9 cellular contexts compared by ENCODE assay signal in the genomic region with DNA sequence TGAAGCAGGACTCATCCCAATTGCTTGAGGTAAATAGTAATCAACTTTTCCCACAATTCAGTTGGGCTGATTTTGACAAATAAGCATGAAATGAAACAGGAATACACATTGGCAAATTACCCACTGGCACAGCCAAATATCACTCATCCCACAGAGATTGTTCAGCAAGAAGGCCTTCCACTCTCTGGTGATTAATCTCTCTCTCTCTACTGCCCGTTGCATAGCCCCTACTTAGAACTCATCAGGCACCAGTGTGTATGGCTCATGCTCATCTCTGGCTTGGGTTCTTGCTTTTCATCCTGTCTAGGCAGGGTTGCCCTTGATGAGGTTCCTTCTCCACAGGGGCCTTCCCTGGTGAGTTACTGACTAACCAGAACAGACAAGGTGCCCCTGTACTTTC. TPM values are rescaled to one million over a fixed set of nuclear protein-coding genes. Genes with fewer than 3 reads are reported as not detected.
DNase-seq lines count a peak whose midpoint lies in the region; ATAC-seq and TF ChIP-seq lines count a peak whose summit lies in the region.
"Had no signal": no experiment of that assay in that cellular context is flagged by ENCODE, and none has a peak within 500 bp of the region (broad histone marks: within the 10 kb centered on the region; RNA-seq: fewer than 3 reads in every experiment).

No MANE protein-coding gene starts in this region.

- peaks cover 45% of the 10 kb centered on the region for H3K36me3 ChIP-seq in BLaER1
- peaks cover 9% of the 10 kb centered on the region; the same call in 1 of the 2 replicates for H3K36me3 ChIP-seq in MM.1S (replicated peaks; ENCODE audit: insufficient read depth, low read length)
- H3K36me3 ChIP-seq in duodenal mucosa (ENCODE audit: control insufficient read depth in 1 of 2, insufficient read depth in 2 of 2, low read length in 2 of 2): peaks cover 18 to 33% of the 10 kb centered on the region in 2 donors
- peaks cover 5% of the 10 kb centered on the region for H3K36me3 ChIP-seq in neural cell (ENCODE audit: insufficient read depth, low read length)

- H3K9ac ChIP-seq in BLaER1 (peak overlapping the region; percentile 91), MM.1S (ENCODE audit: low read length) (peak overlapping the region; percentile 91; the same call in 1 of the 2 replicates), duodenal mucosa (ENCODE audit: low read depth in 1 of 2, low read length in 2 of 2) (peak overlapping the region; percentile 97 to 99), neural cell (ENCODE audit: low read length) (peak overlapping the region; percentile 98)

- peaks cover 7% of the 10 kb centered on the region; the same call in 1 of the 2 replicates for H3F3A ChIP-seq in MM.1S (ENCODE audit: insufficient read depth, low read length)
- H3F3A ChIP-seq in neural cell (ENCODE audit: insufficient read depth, low read length, poor library complexity, severe bottlenecking): peaks cover 4% of the 10 kb centered on the region

- H3K79me2 ChIP-seq in MM.1S (ENCODE audit: low read length) (peaks cover 48% of the 10 kb centered on the region), neural cell (replicated peaks; ENCODE audit: insufficient read depth, low read length) (peaks cover 55% of the 10 kb centered on the region)

- H4K20me1 ChIP-seq in BLaER1 (peaks cover 58% of the 10 kb centered on the region), MM.1S (ENCODE audit: insufficient read depth, low read length) (no peaks in the 10 kb centered on the region), neural cell (ENCODE audit: insufficient read depth) (no peaks in the 10 kb centered on the region)

- H3K4me1 ChIP-seq in BLaER1 (peaks cover 45% of the 10 kb centered on the region), MM.1S (ENCODE audit: low read length) (peaks cover 10% of the 10 kb centered on the region), duodenal mucosa (ENCODE audit: control insufficient read depth in 1 of 2, insufficient read depth in 2 of 2, low read length in 2 of 2) (peaks cover 16 to 22% of the 10 kb centered on the region in 2 donors)

- H3K27me3 ChIP-seq in BLaER1 (no peaks in the 10 kb centered on the region), MM.1S (replicated peaks; ENCODE audit: insufficient read depth, low read length) (no peaks in the 10 kb centered on the region), duodenal mucosa (ENCODE audit: control insufficient read depth in 1 of 2, insufficient read depth in 2 of 2, low read length in 2 of 2) (no peaks in the 10 kb centered on the region), neural cell (ENCODE audit: insufficient read depth, low read depth, low read length) (no peaks in the 10 kb centered on the region)

- H3K4me2 ChIP-seq in BLaER1 (peak overlapping the region; percentile 96), MM.1S (ENCODE audit: low read depth, low read length) (peak overlapping the region; percentile 95), neural cell (ENCODE audit: low read length) (peak overlapping the region; percentile 99)

- no peak for TF ChIP-seq EP300 in neural cell (conservative IDR thresholded peaks at IDR 0.05; ENCODE audit: poor library complexity, severe bottlenecking)

- TF ChIP-seq CTCF in MM.1S (IDR thresholded peaks at IDR 0.05; ENCODE audit: low read length) (no peak), neural cell (IDR thresholded peaks at IDR 0.05; ENCODE audit: poor library complexity, severe bottlenecking) (no peak)

- H3K4me3 ChIP-seq in BLaER1: peak overlapping the region; percentile 90
- peak overlapping the region; percentile 96 for H3K4me3 ChIP-seq in MM.1S (ENCODE audit: low read length)
- peak overlapping the region; percentile 96 to 100 for H3K4me3 ChIP-seq in duodenal mucosa (ENCODE audit: low read depth in 1 of 2, low read length in 2 of 2)
- peak overlapping the region; percentile 81 for H3K4me3 ChIP-seq in neural cell (ENCODE audit: low read length)

- no peaks in the 10 kb centered on the region for H3K9me2 ChIP-seq in MM.1S (replicated peaks; ENCODE audit: insufficient read depth, low read length)
- no peaks in the 10 kb centered on the region for H3K9me2 ChIP-seq in neural cell (ENCODE audit: insufficient read depth, low read length)

- DNase-seq in MM.1S (no peak), NCI-H526 (lab: John Stamatoyannopoulos, UW) (no peak), GM03348 (ENCODE audit: low spot score) (no peak), DMS79 treated with DMSO at 0.1 percent for 48 hours (lab: John Stamatoyannopoulos, UW) (no peak)
- DNase-seq: SHP77 treated with DMSO at 0.1 percent for 48 hours had no signal

- no peak for ATAC-seq in HG03571 (IDR thresholded peaks at IDR 0.05; ENCODE audit: unreplicated experiment)

- H3K27ac ChIP-seq in BLaER1 (no peak overlapping the region), MM.1S (ENCODE audit: low read length) (no peak overlapping the region), duodenal mucosa (ENCODE audit: low read depth, low read length) (no peak overlapping the region), neural cell (ENCODE audit: low read length) (peak overlapping the region; percentile 99)

- TF ChIP-seq RAD21 in neural cell (conservative IDR thresholded peaks at IDR 0.05): no peak

- no peak overlapping the region for H2AFZ ChIP-seq in MM.1S (ENCODE audit: low read length)
- H2AFZ ChIP-seq in neural cell (ENCODE audit: low read depth, low read length): no peak overlapping the region

- no peaks in the 10 kb centered on the region for H3K9me3 ChIP-seq in BLaER1
- no peaks in the 10 kb centered on the region for H3K9me3 ChIP-seq in MM.1S (replicated peaks; ENCODE audit: insufficient read depth, low read length)
- no peaks in the 10 kb centered on the region for H3K9me3 ChIP-seq in duodenal mucosa (ENCODE audit: control insufficient read depth in 1 of 2, low read length in 2 of 2)
- no peaks in the 10 kb centered on the region for H3K9me3 ChIP-seq in neural cell (ENCODE audit: low read length)

TF ChIP-seq in neural cell, 6 proteins besides CTCF, POLR2A, EP300 and RAD21:
- no peak for TF ChIP-seq MXI1 (conservative IDR thresholded peaks at IDR 0.05; ENCODE audit: poor library complexity, severe bottlenecking)
- TF ChIP-seq POLR2AphosphoS5 (IDR thresholded peaks at IDR 0.05): no peak
- TF ChIP-seq EZH2 (IDR thresholded peaks at IDR 0.05; ENCODE audit: borderline replicate concordance, insufficient read depth, low read length, poor library complexity, severe bottlenecking): no peak
- no peak for TF ChIP-seq SMC3 (conservative IDR thresholded peaks at IDR 0.05; ENCODE audit: poor library complexity)
- TF ChIP-seq, protein P1, sequence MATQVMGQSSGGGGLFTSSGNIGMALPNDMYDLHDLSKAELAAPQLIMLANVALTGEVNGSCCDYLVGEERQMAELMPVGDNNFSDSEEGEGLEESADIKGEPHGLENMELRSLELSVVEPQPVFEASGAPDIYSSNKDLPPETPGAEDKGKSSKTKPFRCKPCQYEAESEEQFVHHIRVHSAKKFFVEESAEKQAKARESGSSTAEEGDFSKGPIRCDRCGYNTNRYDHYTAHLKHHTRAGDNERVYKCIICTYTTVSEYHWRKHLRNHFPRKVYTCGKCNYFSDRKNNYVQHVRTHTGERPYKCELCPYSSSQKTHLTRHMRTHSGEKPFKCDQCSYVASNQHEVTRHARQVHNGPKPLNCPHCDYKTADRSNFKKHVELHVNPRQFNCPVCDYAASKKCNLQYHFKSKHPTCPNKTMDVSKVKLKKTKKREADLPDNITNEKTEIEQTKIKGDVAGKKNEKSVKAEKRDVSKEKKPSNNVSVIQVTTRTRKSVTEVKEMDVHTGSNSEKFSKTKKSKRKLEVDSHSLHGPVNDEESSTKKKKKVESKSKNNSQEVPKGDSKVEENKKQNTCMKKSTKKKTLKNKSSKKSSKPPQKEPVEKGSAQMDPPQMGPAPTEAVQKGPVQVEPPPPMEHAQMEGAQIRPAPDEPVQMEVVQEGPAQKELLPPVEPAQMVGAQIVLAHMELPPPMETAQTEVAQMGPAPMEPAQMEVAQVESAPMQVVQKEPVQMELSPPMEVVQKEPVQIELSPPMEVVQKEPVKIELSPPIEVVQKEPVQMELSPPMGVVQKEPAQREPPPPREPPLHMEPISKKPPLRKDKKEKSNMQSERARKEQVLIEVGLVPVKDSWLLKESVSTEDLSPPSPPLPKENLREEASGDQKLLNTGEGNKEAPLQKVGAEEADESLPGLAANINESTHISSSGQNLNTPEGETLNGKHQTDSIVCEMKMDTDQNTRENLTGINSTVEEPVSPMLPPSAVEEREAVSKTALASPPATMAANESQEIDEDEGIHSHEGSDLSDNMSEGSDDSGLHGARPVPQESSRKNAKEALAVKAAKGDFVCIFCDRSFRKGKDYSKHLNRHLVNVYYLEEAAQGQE (IDR thresholded peaks at IDR 0.05; ENCODE audit: borderline replicate concordance): no peak
- TF ChIP-seq TAF1 (IDR thresholded peaks at IDR 0.05; ENCODE audit: low read depth): no peak

RNA-seq across cellular contexts. Expression of a gene that starts 1.1 kb away (rescaled TPM):
- polyA plus RNA-seq in neural cell: 158 and 189 TPM in 2 replicates
- polyA minus RNA-seq in neural cell: 133 and 157 TPM in 2 replicates

RNA-seq across cellular contexts. Expression of a gene that starts 30.8 kb away (rescaled TPM):
- not detected in 2 replicates for polyA plus RNA-seq in neural cell
- polyA minus RNA-seq in neural cell: 1.2 TPM in 1 of 2 replicates, not detected in the other

RNA-seq across cellular contexts. Expression of a gene that starts 30.9 kb away (rescaled TPM):
- 6.1 and 11.7 TPM in 2 replicates for polyA plus RNA-seq in neural cell
- polyA minus RNA-seq in neural cell: 4.6 TPM in 2 replicates

RNA-seq across cellular contexts. Expression of a gene that starts 57.1 kb away (rescaled TPM):
- 694 and 739 TPM in 2 replicates for polyA plus RNA-seq in neural cell
- polyA minus RNA-seq in neural cell: 393 and 412 TPM in 2 replicates
